ENCODE assay signal across 8 cellular contexts in genomic region chr17:49497147-49498036, GRCh38. TPM values are rescaled to one million over a fixed set of nuclear protein-coding genes. Genes with fewer than 3 reads are reported as not detected.
DNase-seq lines count a peak whose midpoint lies in the region; ATAC-seq, FAIRE-seq and TF ChIP-seq lines count a peak whose summit lies in the region.

No MANE protein-coding gene starts in this region.

- H3K4me2 ChIP-seq in HepG2 (ENCODE audit: low read depth, low read length), result peak overlapping the region; percentile 74

- in situ Hi-C loops in HepG2 (cut with HindIII; ENCODE audit: extremely low pct_ligation_motif_present, low pct_unique_long_range_greater_than_20kb), result loop anchor here (5.0 kb wide), 2 partner anchors 55 to 60 kb away; no protein-coding TSS in a partner anchor

- TF ChIP-seq CTCF in cardiac fibroblast (IDR thresholded peaks at IDR 0.05; ENCODE audit: low read depth, low read length) (no peak), HepG2 (CRISPR knock-in tag; IDR thresholded peaks at IDR 0.05) (no peak), suprapubic skin (IDR thresholded peaks at IDR 0.05) (no peak)

- POLR2A ChIA-PET in HepG2 (lab: Yijun Ruan, JAX), result interaction anchor here (0.6 to 1.0 kb wide), 2 partner anchors 60 to 538 kb away, joined by 3 to 4 read pairs; no protein-coding TSS in a partner anchor

- TF ChIP-seq POLR2A in HepG2 (IDR thresholded peaks at IDR 0.05; ENCODE audit: insufficient read depth in 1 of 2, low read depth in 2 of 2, low read length in 2 of 2) (no peak), suprapubic skin (IDR thresholded peaks at IDR 0.05) (no peak)

- DNase-seq in H7 (peak; percentile 92), NT2/D1 (ENCODE audit: low read depth, low spot score) (no peak), cardiac fibroblast (ENCODE audit: low read depth in 2 of 2) (peak; percentile 11 to 12), HepG2 (ENCODE audit: low spot score) (no peak), suprapubic skin (ENCODE audit: low spot score in 2 of 2) (no peak), NCI-H128 (lab: John Stamatoyannopoulos, UW; ENCODE audit: unreplicated experiment) (no peak)

- H3K9me3 ChIP-seq in NT2/D1 (ENCODE audit: insufficient read depth, low read length), result no peaks in the 10 kb centered on the region
- no peaks in the 10 kb centered on the region for H3K9me3 ChIP-seq in HepG2 (ENCODE audit: low read length)
- H3K9me3 ChIP-seq in suprapubic skin, result no peaks in the 10 kb centered on the region

- H3K79me2 ChIP-seq in HepG2 (ENCODE audit: insufficient read depth, low read length), result no peaks in the 10 kb centered on the region

- CTCF ChIA-PET in HepG2 (lab: Yijun Ruan, JAX; ENCODE audit: low intra/inter-chr PET ratio, low total read pairs), result interaction anchor here (1.3 to 3.3 kb wide), 2 partner anchors 51 to 59 kb away, joined by 4 to 23 read pairs; no protein-coding TSS in a partner anchor

- no peak overlapping the region for H2AFZ ChIP-seq in HepG2 (ENCODE audit: low read length)

- peaks cover 26% of the 10 kb centered on the region for H3K4me1 ChIP-seq in NT2/D1 (ENCODE audit: insufficient read depth, insufficient read length)
- peaks cover 30% of the 10 kb centered on the region for H3K4me1 ChIP-seq in HepG2 (ENCODE audit: insufficient read depth, low read length)
- H3K4me1 ChIP-seq in suprapubic skin, result peaks cover 57% of the 10 kb centered on the region

- no peak for TF ChIP-seq RAD21 in HepG2 (CRISPR knock-in tag; IDR thresholded peaks at IDR 0.05)

- ATAC-seq in HepG2 (peak; percentile 45), HG02610 (IDR thresholded peaks at IDR 0.05; ENCODE audit: unreplicated experiment) (no peak), GM18907 (IDR thresholded peaks at IDR 0.05; ENCODE audit: unreplicated experiment) (no peak)

- no peak for FAIRE-seq in HepG2 (lab: Jason Lieb, UNC)

- no TSS peak for BruUV-seq in HepG2 (replicated peaks; lab: Mats Ljungman, UMichigan)

- TF ChIP-seq EP300 in HepG2 (IDR thresholded peaks at IDR 0.05; ENCODE audit: low read depth in 2 of 2, low read length in 2 of 2) (no peak), HepG2 (CRISPR knock-in tag; IDR thresholded peaks at IDR 0.05; ENCODE audit: borderline replicate concordance) (no peak), suprapubic skin (IDR thresholded peaks at IDR 0.05) (no peak)

- H3K36me3 ChIP-seq in H7 (replicated peaks; ENCODE audit: control insufficient read depth, insufficient read depth, low read length), result no peaks in the 10 kb centered on the region
- no peaks in the 10 kb centered on the region for H3K36me3 ChIP-seq in NT2/D1 (ENCODE audit: insufficient read depth, insufficient read length, low read length)
- no peaks in the 10 kb centered on the region for H3K36me3 ChIP-seq in HepG2 (replicated peaks in 1 of 2; ENCODE audit: control insufficient read depth in 1 of 2, insufficient read depth in 2 of 2, low read length in 2 of 2)
- H3K36me3 ChIP-seq in suprapubic skin, result no peaks in the 10 kb centered on the region

- H3K9ac ChIP-seq in NT2/D1 (ENCODE audit: insufficient read length, low read depth) (peak overlapping the region; percentile 92), HepG2 (ENCODE audit: insufficient read depth, low read depth, low read length) (no peak overlapping the region)

- no peaks in the 10 kb centered on the region; the same call in 1 of the 2 replicates for H4K20me1 ChIP-seq in HepG2 (ENCODE audit: insufficient read depth, low read length)

- H3K27ac ChIP-seq in HepG2 (ENCODE audit: extremely low read length, insufficient read depth, low read length), result no peak overlapping the region
- no peak overlapping the region for H3K27ac ChIP-seq in suprapubic skin

- peaks cover 46% of the 10 kb centered on the region for H3K27me3 ChIP-seq in H7 (ENCODE audit: control insufficient read depth, insufficient read depth, low read length)
- H3K27me3 ChIP-seq in NT2/D1 (ENCODE audit: insufficient read depth, insufficient read length), result peaks cover 51% of the 10 kb centered on the region
- peaks cover 22 to 88% of the 10 kb centered on the region in 2 experiments for H3K27me3 ChIP-seq in HepG2 (ENCODE audit: control insufficient read depth in 1 of 2, insufficient read depth in 2 of 2, low read length in 2 of 2)
- H3K27me3 ChIP-seq in suprapubic skin, result peaks cover 76% of the 10 kb centered on the region

- H3K4me3 ChIP-seq in H7 (ENCODE audit: insufficient read depth, low read depth, low read length) (peak overlapping the region; percentile 69), NT2/D1 (ENCODE audit: insufficient read length, low read depth) (peak overlapping the region; percentile 83), cardiac fibroblast (replicated peaks in 1 of 2; ENCODE audit: low read depth in 2 of 2, low read length in 2 of 2) (peak overlapping the region in 1 of 2 donors; percentile 15), HepG2 (replicated peaks in 1 of 3; ENCODE audit: insufficient read depth in 1 of 3, low read depth in 2 of 3, low read length in 3 of 3) (peak overlapping the region; percentile 2 to 70 (median 55); a peak in 5 of 6 replicates), suprapubic skin (peak overlapping the region; percentile 53)

- WGBS in HepG2 (ENCODE audit: low lambda C conversion rate), result 8% methylated on average over 41 of the region's 76 CpGs
- WGBS in suprapubic skin, result 3% methylated on average over 66 of the region's 76 CpGs

- intact Hi-C loops in HepG2 (cut with micrococcal nuclease; ENCODE audit: unreplicated experiment), result loop anchor here (2.0 to 10.0 kb wide), 3 partner anchors 51 to 1510 kb away; no protein-coding TSS in a partner anchor

TF ChIP-seq in HepG2, 621 proteins besides CTCF, POLR2A, EP300 and RAD21 (continues in another document):
- TF ChIP-seq SIN3A (IDR thresholded peaks at IDR 0.05; ENCODE audit: borderline replicate concordance, low read depth, low read length), result no peak
- no peak for TF ChIP-seq ZNF629 (CRISPR knock-in tag; conservative IDR thresholded peaks at IDR 0.05)
- no peak for TF ChIP-seq ZNF501 (CRISPR knock-in tag; IDR thresholded peaks at IDR 0.05)
- no peak for TF ChIP-seq ZNF747 (CRISPR knock-in tag; IDR thresholded peaks at IDR 0.05; ENCODE audit: borderline replicate concordance)
- no peak for TF ChIP-seq ZNF879 (CRISPR knock-in tag; IDR thresholded peaks at IDR 0.05)
- TF ChIP-seq ZNF530 (CRISPR knock-in tag; IDR thresholded peaks at IDR 0.05; ENCODE audit: low read depth), result 0 out of 2 replicates have a peak, but pooled peaks have one; percentile 34
- TF ChIP-seq THAP9 (CRISPR knock-in tag; IDR thresholded peaks at IDR 0.05; ENCODE audit: borderline replicate concordance), result no peak
- TF ChIP-seq FOXM1 (CRISPR knock-in tag; IDR thresholded peaks at IDR 0.05), result no peak

RNA-seq across cellular contexts. Expression of gene NGFR, which starts 2.3 kb away (rescaled TPM):
- total RNA-seq in H7 (2014; rRNA removed; shearing (Covaris generic)), result 7.9 and 8.7 TPM in 2 replicates
- 0.41 and 1.1 TPM in 2 replicates for total RNA-seq in HepG2 (2016; rRNA removed; fragmentation: Illumina TruSeq; extraction: Trizol)
- total RNA-seq in HepG2 (2016; cell fraction: cytosol; rRNA removed; fragmentation: Illumina TruSeq; extraction: Trizol; ENCODE audit: low read depth), result 0.10 TPM in 1 of 2 replicates, not detected in the other
- total RNA-seq in HepG2 (2016; cell fraction: insoluble cytoplasmic fraction; rRNA removed; fragmentation: Illumina TruSeq; extraction: Trizol), result 0.30 and 1.4 TPM in 2 replicates
- total RNA-seq in HepG2 (2016; cell fraction: membrane; rRNA removed; fragmentation: Illumina TruSeq; extraction: Trizol), result 0.21 and 0.40 TPM in 2 replicates
- 1.3 and 1.6 TPM in 2 replicates for total RNA-seq in HepG2 (2016; cell fraction: nucleus; rRNA removed; fragmentation: Illumina TruSeq; extraction: Trizol)
- polyA plus RNA-seq in HepG2 (2011; rRNA removed), result 1.8 and 2.7 TPM in 2 replicates
- polyA plus RNA-seq in HepG2 (2011; cell fraction: cytosol; rRNA removed), result 1.9 and 2.8 TPM in 2 replicates
- polyA plus RNA-seq in HepG2 (2011; cell fraction: nucleus; rRNA removed), result 1.5 and 2.5 TPM in 2 replicates
- polyA plus RNA-seq in HepG2 (2012), result 0.27 and 1.0 TPM in 2 replicates
- 0.11 and 0.15 TPM in 2 replicates for polyA plus RNA-seq in HepG2 (2016; cell fraction: cytosol; fragmentation: Illumina TruSeq; extraction: Trizol; ENCODE audit: low read depth)
- polyA plus RNA-seq in HepG2 (2016; cell fraction: insoluble cytoplasmic fraction; fragmentation: Illumina TruSeq; extraction: Trizol; ENCODE audit: low read depth), result 0.46 and 0.72 TPM in 2 replicates
- polyA plus RNA-seq in HepG2 (2016; cell fraction: membrane; fragmentation: Illumina TruSeq; extraction: Trizol; ENCODE audit: low read depth), result 0.15 and 0.29 TPM in 2 replicates
- 4.1 and 4.2 TPM in 2 replicates for polyA plus RNA-seq in HepG2 (2016; cell fraction: nucleus; fragmentation: Illumina TruSeq; extraction: Trizol; ENCODE audit: insufficient read depth, low read depth)
- polyA minus RNA-seq in HepG2 (2011; rRNA and poly(A)+ RNA removed; ENCODE audit: low replicate concordance), result 0.07 and 4.0 TPM in 2 replicates
- 1.2 and 1.3 TPM in 2 replicates for polyA minus RNA-seq in HepG2 (2011; cell fraction: cytosol; rRNA and poly(A)+ RNA removed)
- 0.39 and 0.62 TPM in 2 replicates for polyA minus RNA-seq in HepG2 (2011; cell fraction: nucleus; rRNA and poly(A)+ RNA removed)
- total RNA-seq in suprapubic skin, result 10 to 100 TPM; 18.1 to 26.8 (median 22.0) TPM

Comparison
In these comparisons a context has a peak if more than half of its experiments do, and no peak if none do; other contexts are left out.
1. DNase-seq: peak in H7 (single experiment) and cardiac fibroblast (2 of 2); none in NT2/D1 (single experiment), HepG2 (single experiment), suprapubic skin (0 of 2) and NCI-H128 (single experiment).